1 cellular context compared by ENCODE assay signal in the genomic region with DNA sequence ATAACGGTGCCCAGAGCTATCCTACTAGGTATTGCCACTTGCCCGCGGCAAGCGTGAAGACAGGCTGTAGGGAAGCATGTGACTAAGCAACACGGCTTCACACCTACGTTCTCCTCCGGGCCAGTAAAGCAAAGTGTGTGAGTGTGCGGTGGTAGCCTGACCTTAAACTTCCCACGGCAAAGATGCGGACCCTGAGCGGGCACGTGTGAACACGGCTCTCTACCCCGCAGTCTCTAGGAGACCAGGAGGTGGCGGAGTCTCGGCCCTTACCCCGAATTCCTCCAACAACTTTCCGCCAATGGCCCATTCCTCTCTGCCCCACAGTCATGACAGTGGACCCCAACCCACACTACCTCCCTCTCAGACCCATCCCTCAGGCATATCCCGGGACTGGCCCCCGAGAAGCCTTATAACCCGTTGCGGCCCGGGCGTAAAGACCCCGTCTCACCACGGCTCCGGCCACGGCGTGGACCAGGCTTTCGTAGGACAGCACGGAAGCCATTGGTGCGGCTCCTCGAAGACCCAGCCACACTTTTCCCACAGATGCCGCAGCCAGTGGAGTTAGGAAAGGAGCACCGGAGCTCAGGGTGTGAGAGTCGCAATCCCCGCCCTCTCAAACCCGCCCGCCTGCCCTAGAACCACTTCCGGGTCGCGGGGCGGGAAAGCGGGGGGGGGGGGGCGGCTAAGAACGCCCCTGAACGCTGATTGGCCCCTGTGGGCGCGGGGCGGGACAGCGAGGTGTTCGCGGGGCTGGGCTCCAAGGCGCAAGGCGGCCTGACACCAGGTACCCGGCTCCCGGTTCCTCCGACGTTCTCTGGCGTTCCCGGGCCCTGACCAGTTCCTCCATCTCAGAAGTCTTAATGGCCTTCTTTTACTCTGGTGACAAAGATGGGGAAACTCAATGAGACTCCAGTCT.
TF ChIP-seq lines count a peak whose summit lies in the region.

A gene with protein sequence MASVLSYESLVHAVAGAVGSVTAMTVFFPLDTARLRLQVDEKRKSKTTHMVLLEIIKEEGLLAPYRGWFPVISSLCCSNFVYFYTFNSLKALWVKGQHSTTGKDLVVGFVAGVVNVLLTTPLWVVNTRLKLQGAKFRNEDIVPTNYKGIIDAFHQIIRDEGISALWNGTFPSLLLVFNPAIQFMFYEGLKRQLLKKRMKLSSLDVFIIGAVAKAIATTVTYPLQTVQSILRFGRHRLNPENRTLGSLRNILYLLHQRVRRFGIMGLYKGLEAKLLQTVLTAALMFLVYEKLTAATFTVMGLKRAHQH (minus strand): TSS at position 600 of the 916 bp plus-strand sequence. CDS start 98 bp downstream, at position 502.

TF ChIP-seq in HepG2, 621 proteins besides CTCF, POLR2A, EP300 and RAD21 (continued from another document and continues in another):
- TF ChIP-seq, protein P1, sequence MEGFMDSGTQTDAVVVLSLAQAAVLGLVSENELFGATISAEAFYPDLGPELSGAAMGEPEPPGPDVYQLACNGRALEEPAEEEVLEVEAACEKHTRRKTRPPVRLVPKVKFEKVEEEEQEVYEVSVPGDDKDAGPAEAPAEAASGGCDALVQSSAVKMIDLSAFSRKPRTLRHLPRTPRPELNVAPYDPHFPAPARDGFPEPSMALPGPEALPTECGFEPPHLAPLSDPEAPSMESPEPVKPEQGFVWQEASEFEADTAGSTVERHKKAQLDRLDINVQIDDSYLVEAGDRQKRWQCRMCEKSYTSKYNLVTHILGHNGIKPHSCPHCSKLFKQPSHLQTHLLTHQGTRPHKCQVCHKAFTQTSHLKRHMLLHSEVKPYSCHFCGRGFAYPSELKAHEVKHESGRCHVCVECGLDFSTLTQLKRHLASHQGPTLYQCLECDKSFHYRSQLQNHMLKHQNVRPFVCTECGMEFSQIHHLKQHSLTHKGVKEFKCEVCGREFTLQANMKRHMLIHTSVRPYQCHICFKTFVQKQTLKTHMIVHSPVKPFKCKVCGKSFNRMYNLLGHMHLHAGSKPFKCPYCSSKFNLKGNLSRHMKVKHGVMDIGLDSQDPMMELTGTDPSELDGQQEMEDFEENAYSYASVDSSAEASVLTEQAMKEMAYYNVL (CRISPR knock-in tag; IDR thresholded peaks at IDR 0.05; ENCODE audit: borderline replicate concordance), result 0 out of 2 replicates have a peak, but pooled peaks have one; percentile 43
- no peak for TF ChIP-seq MAFG (CRISPR knock-in tag; IDR thresholded peaks at IDR 0.05)
- TF ChIP-seq, protein P2, sequence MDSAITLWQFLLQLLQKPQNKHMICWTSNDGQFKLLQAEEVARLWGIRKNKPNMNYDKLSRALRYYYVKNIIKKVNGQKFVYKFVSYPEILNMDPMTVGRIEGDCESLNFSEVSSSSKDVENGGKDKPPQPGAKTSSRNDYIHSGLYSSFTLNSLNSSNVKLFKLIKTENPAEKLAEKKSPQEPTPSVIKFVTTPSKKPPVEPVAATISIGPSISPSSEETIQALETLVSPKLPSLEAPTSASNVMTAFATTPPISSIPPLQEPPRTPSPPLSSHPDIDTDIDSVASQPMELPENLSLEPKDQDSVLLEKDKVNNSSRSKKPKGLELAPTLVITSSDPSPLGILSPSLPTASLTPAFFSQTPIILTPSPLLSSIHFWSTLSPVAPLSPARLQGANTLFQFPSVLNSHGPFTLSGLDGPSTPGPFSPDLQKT (CRISPR knock-in tag; IDR thresholded peaks at IDR 0.05; ENCODE audit: borderline replicate concordance), result no peak
- TF ChIP-seq, protein P3, sequence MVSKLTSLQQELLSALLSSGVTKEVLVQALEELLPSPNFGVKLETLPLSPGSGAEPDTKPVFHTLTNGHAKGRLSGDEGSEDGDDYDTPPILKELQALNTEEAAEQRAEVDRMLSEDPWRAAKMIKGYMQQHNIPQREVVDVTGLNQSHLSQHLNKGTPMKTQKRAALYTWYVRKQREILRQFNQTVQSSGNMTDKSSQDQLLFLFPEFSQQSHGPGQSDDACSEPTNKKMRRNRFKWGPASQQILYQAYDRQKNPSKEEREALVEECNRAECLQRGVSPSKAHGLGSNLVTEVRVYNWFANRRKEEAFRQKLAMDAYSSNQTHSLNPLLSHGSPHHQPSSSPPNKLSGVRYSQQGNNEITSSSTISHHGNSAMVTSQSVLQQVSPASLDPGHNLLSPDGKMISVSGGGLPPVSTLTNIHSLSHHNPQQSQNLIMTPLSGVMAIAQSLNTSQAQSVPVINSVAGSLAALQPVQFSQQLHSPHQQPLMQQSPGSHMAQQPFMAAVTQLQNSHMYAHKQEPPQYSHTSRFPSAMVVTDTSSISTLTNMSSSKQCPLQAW (CRISPR knock-in tag; IDR thresholded peaks at IDR 0.05), result no peak
- no peak for TF ChIP-seq ZBTB7B (CRISPR knock-in tag; IDR thresholded peaks at IDR 0.05)
- TF ChIP-seq, protein P4, sequence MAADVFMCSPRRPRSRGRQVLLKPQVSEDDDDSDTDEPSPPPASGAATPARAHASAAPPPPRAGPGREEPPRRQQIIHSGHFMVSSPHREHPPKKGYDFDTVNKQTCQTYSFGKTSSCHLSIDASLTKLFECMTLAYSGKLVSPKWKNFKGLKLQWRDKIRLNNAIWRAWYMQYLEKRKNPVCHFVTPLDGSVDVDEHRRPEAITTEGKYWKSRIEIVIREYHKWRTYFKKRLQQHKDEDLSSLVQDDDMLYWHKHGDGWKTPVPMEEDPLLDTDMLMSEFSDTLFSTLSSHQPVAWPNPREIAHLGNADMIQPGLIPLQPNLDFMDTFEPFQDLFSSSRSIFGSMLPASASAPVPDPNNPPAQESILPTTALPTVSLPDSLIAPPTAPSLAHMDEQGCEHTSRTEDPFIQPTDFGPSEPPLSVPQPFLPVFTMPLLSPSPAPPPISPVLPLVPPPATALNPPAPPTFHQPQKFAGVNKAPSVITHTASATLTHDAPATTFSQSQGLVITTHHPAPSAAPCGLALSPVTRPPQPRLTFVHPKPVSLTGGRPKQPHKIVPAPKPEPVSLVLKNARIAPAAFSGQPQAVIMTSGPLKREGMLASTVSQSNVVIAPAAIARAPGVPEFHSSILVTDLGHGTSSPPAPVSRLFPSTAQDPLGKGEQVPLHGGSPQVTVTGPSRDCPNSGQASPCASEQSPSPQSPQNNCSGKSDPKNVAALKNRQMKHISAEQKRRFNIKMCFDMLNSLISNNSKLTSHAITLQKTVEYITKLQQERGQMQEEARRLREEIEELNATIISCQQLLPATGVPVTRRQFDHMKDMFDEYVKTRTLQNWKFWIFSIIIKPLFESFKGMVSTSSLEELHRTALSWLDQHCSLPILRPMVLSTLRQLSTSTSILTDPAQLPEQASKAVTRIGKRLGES (CRISPR knock-in tag; IDR thresholded peaks at IDR 0.05; ENCODE audit: borderline replicate concordance), result no peak
- 0 out of 2 replicates have a peak, but pooled peaks have one; percentile 25 for TF ChIP-seq ZNF317 (CRISPR knock-in tag; IDR thresholded peaks at IDR 0.05)
- peak; percentile 84 for TF ChIP-seq SP2 (CRISPR knock-in tag; IDR thresholded peaks at IDR 0.05)
- 0 out of 2 replicates have a peak, but pooled peaks have one; percentile 42 for TF ChIP-seq ZSCAN21 (CRISPR knock-in tag; IDR thresholded peaks at IDR 0.05; ENCODE audit: borderline replicate concordance)
- no peak for TF ChIP-seq MBNL3 (CRISPR knock-in tag; conservative IDR thresholded peaks at IDR 0.05)
- TF ChIP-seq, protein P5, sequence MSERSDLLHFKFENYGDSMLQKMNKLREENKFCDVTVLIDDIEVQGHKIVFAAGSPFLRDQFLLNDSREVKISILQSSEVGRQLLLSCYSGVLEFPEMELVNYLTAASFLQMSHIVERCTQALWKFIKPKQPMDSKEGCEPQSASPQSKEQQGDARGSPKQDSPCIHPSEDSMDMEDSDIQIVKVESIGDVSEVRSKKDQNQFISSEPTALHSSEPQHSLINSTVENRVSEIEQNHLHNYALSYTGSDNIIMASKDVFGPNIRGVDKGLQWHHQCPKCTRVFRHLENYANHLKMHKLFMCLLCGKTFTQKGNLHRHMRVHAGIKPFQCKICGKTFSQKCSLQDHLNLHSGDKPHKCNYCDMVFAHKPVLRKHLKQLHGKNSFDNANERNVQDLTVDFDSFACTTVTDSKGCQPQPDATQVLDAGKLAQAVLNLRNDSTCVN (CRISPR knock-in tag; IDR thresholded peaks at IDR 0.05; ENCODE audit: borderline replicate concordance), result no peak
- no peak for TF ChIP-seq RFX3 (CRISPR knock-in tag; IDR thresholded peaks at IDR 0.05)
- TF ChIP-seq ZNF75D (CRISPR knock-in tag; IDR thresholded peaks at IDR 0.05; ENCODE audit: borderline replicate concordance), result no peak
- no peak for TF ChIP-seq FOXK2 (IDR thresholded peaks at IDR 0.05)
- TF ChIP-seq, protein P6, sequence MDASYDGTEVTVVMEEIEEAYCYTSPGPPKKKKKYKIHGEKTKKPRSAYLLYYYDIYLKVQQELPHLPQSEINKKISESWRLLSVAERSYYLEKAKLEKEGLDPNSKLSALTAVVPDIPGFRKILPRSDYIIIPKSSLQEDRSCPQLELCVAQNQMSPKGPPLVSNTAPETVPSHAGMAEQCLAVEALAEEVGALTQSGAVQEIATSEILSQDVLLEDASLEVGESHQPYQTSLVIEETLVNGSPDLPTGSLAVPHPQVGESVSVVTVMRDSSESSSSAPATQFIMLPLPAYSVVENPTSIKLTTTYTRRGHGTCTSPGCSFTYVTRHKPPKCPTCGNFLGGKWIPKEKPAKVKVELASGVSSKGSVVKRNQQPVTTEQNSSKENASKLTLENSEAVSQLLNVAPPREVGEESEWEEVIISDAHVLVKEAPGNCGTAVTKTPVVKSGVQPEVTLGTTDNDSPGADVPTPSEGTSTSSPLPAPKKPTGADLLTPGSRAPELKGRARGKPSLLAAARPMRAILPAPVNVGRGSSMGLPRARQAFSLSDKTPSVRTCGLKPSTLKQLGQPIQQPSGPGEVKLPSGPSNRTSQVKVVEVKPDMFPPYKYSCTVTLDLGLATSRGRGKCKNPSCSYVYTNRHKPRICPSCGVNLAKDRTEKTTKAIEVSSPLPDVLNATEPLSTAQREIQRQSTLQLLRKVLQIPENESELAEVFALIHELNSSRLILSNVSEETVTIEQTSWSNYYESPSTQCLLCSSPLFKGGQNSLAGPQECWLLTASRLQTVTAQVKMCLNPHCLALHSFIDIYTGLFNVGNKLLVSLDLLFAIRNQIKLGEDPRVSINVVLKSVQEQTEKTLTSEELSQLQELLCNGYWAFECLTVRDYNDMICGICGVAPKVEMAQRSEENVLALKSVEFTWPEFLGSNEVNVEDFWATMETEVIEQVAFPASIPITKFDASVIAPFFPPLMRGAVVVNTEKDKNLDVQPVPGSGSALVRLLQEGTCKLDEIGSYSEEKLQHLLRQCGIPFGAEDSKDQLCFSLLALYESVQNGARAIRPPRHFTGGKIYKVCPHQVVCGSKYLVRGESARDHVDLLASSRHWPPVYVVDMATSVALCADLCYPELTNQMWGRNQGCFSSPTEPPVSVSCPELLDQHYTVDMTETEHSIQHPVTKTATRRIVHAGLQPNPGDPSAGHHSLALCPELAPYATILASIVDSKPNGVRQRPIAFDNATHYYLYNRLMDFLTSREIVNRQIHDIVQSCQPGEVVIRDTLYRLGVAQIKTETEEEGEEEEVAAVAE (CRISPR knock-in tag; IDR thresholded peaks at IDR 0.05; ENCODE audit: borderline replicate concordance), result no peak
- TF ChIP-seq, protein P7, sequence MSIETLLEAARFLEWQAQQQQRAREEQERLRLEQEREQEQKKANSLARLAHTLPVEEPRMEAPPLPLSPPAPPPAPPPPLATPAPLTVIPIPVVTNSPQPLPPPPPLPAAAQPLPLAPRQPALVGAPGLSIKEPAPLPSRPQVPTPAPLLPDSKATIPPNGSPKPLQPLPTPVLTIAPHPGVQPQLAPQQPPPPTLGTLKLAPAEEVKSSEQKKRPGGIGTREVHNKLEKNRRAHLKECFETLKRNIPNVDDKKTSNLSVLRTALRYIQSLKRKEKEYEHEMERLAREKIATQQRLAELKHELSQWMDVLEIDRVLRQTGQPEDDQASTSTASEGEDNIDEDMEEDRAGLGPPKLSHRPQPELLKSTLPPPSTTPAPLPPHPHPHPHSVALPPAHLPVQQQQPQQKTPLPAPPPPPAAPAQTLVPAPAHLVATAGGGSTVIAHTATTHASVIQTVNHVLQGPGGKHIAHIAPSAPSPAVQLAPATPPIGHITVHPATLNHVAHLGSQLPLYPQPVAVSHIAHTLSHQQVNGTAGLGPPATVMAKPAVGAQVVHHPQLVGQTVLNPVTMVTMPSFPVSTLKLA (IDR thresholded peaks at IDR 0.05), result peak; percentile 47; the same call in 1 of the 2 replicates
- TF ChIP-seq HOXA9 (CRISPR knock-in tag; IDR thresholded peaks at IDR 0.05; ENCODE audit: borderline replicate concordance), result no peak
- TF ChIP-seq, protein P8, sequence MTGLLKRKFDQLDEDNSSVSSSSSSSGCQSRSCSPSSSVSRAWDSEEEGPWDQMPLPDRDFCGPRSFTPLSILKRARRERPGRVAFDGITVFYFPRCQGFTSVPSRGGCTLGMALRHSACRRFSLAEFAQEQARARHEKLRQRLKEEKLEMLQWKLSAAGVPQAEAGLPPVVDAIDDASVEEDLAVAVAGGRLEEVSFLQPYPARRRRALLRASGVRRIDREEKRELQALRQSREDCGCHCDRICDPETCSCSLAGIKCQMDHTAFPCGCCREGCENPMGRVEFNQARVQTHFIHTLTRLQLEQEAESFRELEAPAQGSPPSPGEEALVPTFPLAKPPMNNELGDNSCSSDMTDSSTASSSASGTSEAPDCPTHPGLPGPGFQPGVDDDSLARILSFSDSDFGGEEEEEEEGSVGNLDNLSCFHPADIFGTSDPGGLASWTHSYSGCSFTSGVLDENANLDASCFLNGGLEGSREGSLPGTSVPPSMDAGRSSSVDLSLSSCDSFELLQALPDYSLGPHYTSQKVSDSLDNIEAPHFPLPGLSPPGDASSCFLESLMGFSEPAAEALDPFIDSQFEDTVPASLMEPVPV (CRISPR knock-in tag; IDR thresholded peaks at IDR 0.05), result no peak
- TF ChIP-seq NONO (IDR thresholded peaks at IDR 0.05), result no peak
- peak; percentile 80 for TF ChIP-seq NONO (CRISPR knock-in tag; conservative IDR thresholded peaks at IDR 0.05)
- TF ChIP-seq ZNF383 (CRISPR knock-in tag; IDR thresholded peaks at IDR 0.05; ENCODE audit: borderline replicate concordance), result no peak; the same call in 1 of the 2 replicates
- no peak for TF ChIP-seq HMG20A (CRISPR knock-in tag; IDR thresholded peaks at IDR 0.05; ENCODE audit: borderline replicate concordance)
- TF ChIP-seq, protein P9, sequence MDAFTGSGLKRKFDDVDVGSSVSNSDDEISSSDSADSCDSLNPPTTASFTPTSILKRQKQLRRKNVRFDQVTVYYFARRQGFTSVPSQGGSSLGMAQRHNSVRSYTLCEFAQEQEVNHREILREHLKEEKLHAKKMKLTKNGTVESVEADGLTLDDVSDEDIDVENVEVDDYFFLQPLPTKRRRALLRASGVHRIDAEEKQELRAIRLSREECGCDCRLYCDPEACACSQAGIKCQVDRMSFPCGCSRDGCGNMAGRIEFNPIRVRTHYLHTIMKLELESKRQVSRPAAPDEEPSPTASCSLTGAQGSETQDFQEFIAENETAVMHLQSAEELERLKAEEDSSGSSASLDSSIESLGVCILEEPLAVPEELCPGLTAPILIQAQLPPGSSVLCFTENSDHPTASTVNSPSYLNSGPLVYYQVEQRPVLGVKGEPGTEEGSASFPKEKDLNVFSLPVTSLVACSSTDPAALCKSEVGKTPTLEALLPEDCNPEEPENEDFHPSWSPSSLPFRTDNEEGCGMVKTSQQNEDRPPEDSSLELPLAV (CRISPR knock-in tag; conservative IDR thresholded peaks at IDR 0.05; ENCODE audit: low read depth), result no peak
- TF ChIP-seq ZNF709 (CRISPR knock-in tag; IDR thresholded peaks at IDR 0.05), result peak; percentile 46; the same call in 1 of the 2 replicates
- TF ChIP-seq, protein P10, sequence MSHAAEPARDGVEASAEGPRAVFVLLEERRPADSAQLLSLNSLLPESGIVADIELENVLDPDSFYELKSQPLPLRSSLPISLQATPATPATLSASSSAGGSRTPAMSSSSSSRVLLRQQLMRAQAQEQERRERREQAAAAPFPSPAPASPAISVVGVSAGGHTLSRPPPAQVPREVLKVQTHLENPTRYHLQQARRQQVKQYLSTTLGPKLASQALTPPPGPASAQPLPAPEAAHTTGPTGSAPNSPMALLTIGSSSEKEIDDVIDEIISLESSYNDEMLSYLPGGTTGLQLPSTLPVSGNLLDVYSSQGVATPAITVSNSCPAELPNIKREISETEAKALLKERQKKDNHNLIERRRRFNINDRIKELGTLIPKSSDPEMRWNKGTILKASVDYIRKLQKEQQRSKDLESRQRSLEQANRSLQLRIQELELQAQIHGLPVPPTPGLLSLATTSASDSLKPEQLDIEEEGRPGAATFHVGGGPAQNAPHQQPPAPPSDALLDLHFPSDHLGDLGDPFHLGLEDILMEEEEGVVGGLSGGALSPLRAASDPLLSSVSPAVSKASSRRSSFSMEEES (CRISPR knock-in tag; IDR thresholded peaks at IDR 0.05), result no peak
- TF ChIP-seq ZKSCAN5 (CRISPR knock-in tag; IDR thresholded peaks at IDR 0.05), result no peak
